Comparison of ENCODE assay signal across 8 cellular contexts in the genomic region with DNA sequence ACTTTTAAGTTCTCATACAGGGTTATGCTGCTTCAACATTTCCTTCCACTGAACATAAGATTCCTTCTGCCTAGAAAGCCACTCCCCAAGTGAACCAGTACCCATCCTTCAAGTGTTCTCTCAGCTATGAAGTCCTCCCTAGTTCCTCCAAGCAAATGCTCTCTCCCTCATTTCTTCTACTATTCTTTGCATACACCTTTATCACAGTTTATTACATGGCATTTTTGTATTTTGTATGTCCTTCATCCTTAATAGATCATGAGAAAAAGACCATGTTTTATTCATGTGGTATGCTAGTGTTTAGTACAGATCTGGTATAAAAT. TPM values are rescaled to one million over a fixed set of nuclear protein-coding genes. Genes with fewer than 3 reads are reported as not detected.
DNase-seq lines count a peak whose midpoint lies in the region; ATAC-seq and TF ChIP-seq lines count a peak whose summit lies in the region.

No MANE protein-coding gene starts in this region.

- H3K36me3 Mint-ChIP-seq in activated naive CD4-positive, alpha-beta T cell treated with anti-CD3 and anti-CD28 coated beads, Interleukin-2, amount 10 ng/mL, durations not matched to agents 7 days and 5 days = peaks cover 19% of the 10 kb centered on the region
- H3K36me3 Mint-ChIP-seq in T-cell = peaks cover 3% of the 10 kb centered on the region

- no peak for TF ChIP-seq CTCF in thoracic aorta (IDR thresholded peaks at IDR 0.05)

- H3K27ac Mint-ChIP-seq in activated naive CD4-positive, alpha-beta T cell treated with anti-CD3 and anti-CD28 coated beads, Interleukin-2, amount 10 ng/mL, durations not matched to agents 7 days and 5 days = peak overlapping the region; percentile 16
- peak overlapping the region; percentile 55 to 74 for H3K27ac Mint-ChIP-seq in T-cell

- no peak for DNase-seq in activated naive CD4-positive, alpha-beta T cell treated with anti-CD3 and anti-CD28 coated beads, Interleukin-2, amount 10 ng/mL, durations not matched to agents 7 days and 5 days
- DNase-seq in activated naive CD4-positive, alpha-beta T cell treated with anti-CD3 and anti-CD28 coated beads, Interleukin-2, amount 50 U/mL, for 16 hours = no peak
- no peak for DNase-seq in T-cell
- DNase-seq in thoracic aorta (ENCODE audit: low spot score) = no peak
- DNase-seq in SHP77 (lab: John Stamatoyannopoulos, UW) = no peak
- DNase-seq in DMS153 treated with DMSO at 0.1 percent for 48 hours (lab: John Stamatoyannopoulos, UW; ENCODE audit: unreplicated experiment) = no peak

- POLR2A ChIA-PET in T-cell (lab: Charles Lee) = no interaction called here

- H3K4me1 ChIP-seq in iPS-18a (ENCODE audit: control insufficient read depth, low read depth, low read length) = peaks cover 25% of the 10 kb centered on the region
- peaks cover 15 to 51% of the 10 kb centered on the region in 2 donors for H3K4me1 ChIP-seq in thoracic aorta (ENCODE audit: control insufficient read depth in 1 of 2, low read depth in 2 of 2)

- peaks cover 4% of the 10 kb centered on the region for H3K27me3 Mint-ChIP-seq in activated naive CD4-positive, alpha-beta T cell treated with anti-CD3 and anti-CD28 coated beads, Interleukin-2, amount 10 ng/mL, durations not matched to agents 7 days and 5 days
- no peaks in the 10 kb centered on the region for H3K27me3 Mint-ChIP-seq in T-cell

- no peaks in the 10 kb centered on the region for H3K9me3 Mint-ChIP-seq in activated naive CD4-positive, alpha-beta T cell treated with anti-CD3 and anti-CD28 coated beads, Interleukin-2, amount 10 ng/mL, durations not matched to agents 7 days and 5 days
- H3K9me3 Mint-ChIP-seq in T-cell = no peaks in the 10 kb centered on the region

- CTCF ChIA-PET in activated naive CD4-positive, alpha-beta T cell treated with anti-CD3 and anti-CD28 coated beads, Interleukin-2, amount 10 ng/mL, durations not matched to agents 7 days and 5 days (lab: Charles Lee) = interaction anchor here (1.8 kb wide), 1 partner anchor 43 kb away, joined by 6 read pairs; no protein-coding TSS in a partner anchor
- CTCF ChIA-PET in T-cell (lab: Charles Lee) = no interaction called here

- peak overlapping the region; percentile 40 for H3K4me3 Mint-ChIP-seq in activated naive CD4-positive, alpha-beta T cell treated with anti-CD3 and anti-CD28 coated beads, Interleukin-2, amount 10 ng/mL, durations not matched to agents 7 days and 5 days
- peak overlapping the region; percentile 31 to 94 (median 80) for H3K4me3 Mint-ChIP-seq in T-cell

- H3K9me3 ChIP-seq in iPS-18a (ENCODE audit: control insufficient read depth, low read depth, low read length) = no peaks in the 10 kb centered on the region
- no peaks in the 10 kb centered on the region for H3K9me3 ChIP-seq in thoracic aorta

- H3K4me3 ChIP-seq in iPS-18a (ENCODE audit: low read length) (peak overlapping the region; percentile 78), thoracic aorta (peak overlapping the region; percentile 96)

- H3K27me3 ChIP-seq in iPS-18a (ENCODE audit: control insufficient read depth, insufficient read depth, low read length) (peaks cover 13% of the 10 kb centered on the region), thoracic aorta (replicated peaks; ENCODE audit: insufficient read depth) (no peaks in the 10 kb centered on the region)

- H3K27ac ChIP-seq in iPS-18a (ENCODE audit: low read length) = no peak overlapping the region
- no peak overlapping the region for H3K27ac ChIP-seq in thoracic aorta

- no peak overlapping the region for H3K9ac ChIP-seq in iPS-18a (ENCODE audit: low read length)

- no peaks in the 10 kb centered on the region for H3K36me3 ChIP-seq in iPS-18a (ENCODE audit: control insufficient read depth, low read depth, low read length)
- no peaks in the 10 kb centered on the region for H3K36me3 ChIP-seq in thoracic aorta

- H3K4me1 Mint-ChIP-seq in activated naive CD4-positive, alpha-beta T cell treated with anti-CD3 and anti-CD28 coated beads, Interleukin-2, amount 10 ng/mL, durations not matched to agents 7 days and 5 days = peaks cover 61% of the 10 kb centered on the region
- H3K4me1 Mint-ChIP-seq in T-cell = peaks cover 71 to 74% (median 74%) of the 10 kb centered on the region in 3 donors

- ATAC-seq in T-cell (replicated peaks in 1 of 4) = no peak
- ATAC-seq in thoracic aorta (ENCODE audit: insufficient number of reproducible peaks, low FRiP score, low read depth) = no peak
- ATAC-seq in GM19455 (IDR thresholded peaks at IDR 0.05; ENCODE audit: unreplicated experiment) = no peak

RNA-seq across cellular contexts. Expression of gene SYPL1, which starts 1.9 kb away (rescaled TPM):
- total RNA-seq in T-cell = 10 to 100 TPM; 36.5 to 44.7 (median 42.6) TPM
- total RNA-seq in thoracic aorta = 10 to 100 TPM; 47.1 to 82.1 TPM
